In the genomic region with DNA sequence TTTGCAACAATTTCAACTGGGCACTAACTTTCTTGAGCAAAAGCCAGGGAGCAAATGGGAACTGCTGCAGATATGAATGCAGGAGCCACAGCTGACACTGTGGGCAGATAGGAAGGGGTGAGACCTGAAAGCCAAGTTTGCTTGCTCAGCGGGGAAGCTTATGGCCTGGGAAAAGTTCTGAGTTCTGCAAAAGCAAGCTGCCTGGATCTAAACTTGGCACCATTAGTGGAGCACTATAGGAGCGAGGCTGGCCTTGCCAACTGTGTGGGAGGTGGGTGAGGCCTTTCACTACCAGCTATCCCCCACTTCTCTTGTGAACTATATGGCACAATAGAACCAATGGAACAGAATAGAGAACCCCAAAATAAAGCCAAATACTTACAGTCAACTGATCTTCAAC, we compare ENCODE assay signal across 35 cellular contexts. TPM values are rescaled to one million over a fixed set of nuclear protein-coding genes. Genes with fewer than 3 reads are reported as not detected.
"Had no signal": no experiment of that assay in that cellular context is flagged by ENCODE, and none has a peak within 500 bp of the region (broad histone marks: within the 10 kb centered on the region; RNA-seq: fewer than 3 reads in every experiment).

No MANE protein-coding gene starts in this region.

- H3K27ac Mint-ChIP-seq: activated CD8-positive, alpha-beta T cell treated with anti-CD3 and anti-CD28 coated beads for 36 hours; activated naive CD8-positive, alpha-beta T cell treated with anti-CD3 and anti-CD28 coated beads for 36 hours; activated T-cell treated with anti-CD3 and anti-CD28 coated beads, Interleukin-2, amount 50 U/mL, for 72 hours; T-cell had no signal

- H3K4me3 Mint-ChIP-seq: activated CD8-positive, alpha-beta T cell treated with anti-CD3 and anti-CD28 coated beads for 36 hours; activated naive CD8-positive, alpha-beta T cell treated with anti-CD3 and anti-CD28 coated beads for 36 hours; activated T-cell treated with anti-CD3 and anti-CD28 coated beads, Interleukin-2, amount 50 U/mL, for 72 hours; activated T-helper 17 cell treated with anti-CD3 and anti-CD28 coated beads, Interleukin-2, amount 50 U/mL, for 72 hours; T-cell had no signal

- H3K27ac ChIP-seq: brain microvascular endothelial cell, Peyer's patch, WERI-Rb-1 had no signal

- ATAC-seq: activated CD8-positive, alpha-beta T cell treated with anti-CD3 and anti-CD28 coated beads for 36 hours; SK-N-SH treated with all-trans-retinoic acid at 6 μM for 48 hours; T-cell had no signal

- H3K9me3 Mint-ChIP-seq: activated CD8-positive, alpha-beta T cell treated with anti-CD3 and anti-CD28 coated beads for 36 hours; activated naive CD8-positive, alpha-beta T cell treated with anti-CD3 and anti-CD28 coated beads for 36 hours; T-cell had no signal

- H3K4me3 ChIP-seq: MG63, Peyer's patch had no signal

- H3K27me3 Mint-ChIP-seq: activated CD8-positive, alpha-beta T cell treated with anti-CD3 and anti-CD28 coated beads for 36 hours; activated naive CD8-positive, alpha-beta T cell treated with anti-CD3 and anti-CD28 coated beads for 36 hours; activated T-helper 17 cell treated with anti-CD3 and anti-CD28 coated beads, Interleukin-2, amount 50 U/mL, for 72 hours had no signal

- DNase-seq: activated CD4-positive, alpha-beta T cell treated with anti-CD3 and anti-CD28 coated beads, Interleukin-2, amount 50 U/mL, for 1 hour; activated CD8-positive, alpha-beta T cell treated with anti-CD3 and anti-CD28 coated beads for 36 hours; activated effector memory CD4-positive, alpha-beta T cell treated with anti-CD3 and anti-CD28 coated beads, Interleukin-2, amount 50 U/mL, for 16 hours; activated naive CD4-positive, alpha-beta T cell; activated naive CD4-positive, alpha-beta T cell treated with anti-CD3 and anti-CD28 coated beads, Interleukin-2, amount 50 U/mL, for 16 hours; activated naive CD8-positive, alpha-beta T cell treated with anti-CD3 and anti-CD28 coated beads for 36 hours; activated T-cell treated with anti-CD3 and anti-CD28 coated beads, Interleukin-2, amount 50 U/mL, for 1 hour; activated T-cell treated with anti-CD3 and anti-CD28 coated beads, Interleukin-2, amount 50 U/mL, for 72 hours; amniotic stem cell; aorta; brain microvascular endothelial cell; Kasumi-1; KBM-7; MG63; NCI-H1048; NCI-H1105 treated with DMSO at 0.1 percent for 48 hours; NCI-H1436; NCI-H1694; NCI-H1930; NCI-H2081 treated with DMSO at 0.1 percent for 48 hours; NCI-H226; NCI-H446 treated with DMSO at 0.1 percent for 48 hours; NCI-H524; NCI-H69; NCI-H82; Peyer's patch; RPMI8226; SIG-M5; T-cell; T-helper 2 cell; T-helper 9 cell; WERI-Rb-1 had no signal

RNA-seq across cellular contexts. Expression of gene CYSLTR1, which starts 11.1 kb away (rescaled TPM):
- total RNA-seq: SK-MEL-5 had no signal
